Comparison of ENCODE assay signal across 13 cellular contexts in the genomic region with DNA sequence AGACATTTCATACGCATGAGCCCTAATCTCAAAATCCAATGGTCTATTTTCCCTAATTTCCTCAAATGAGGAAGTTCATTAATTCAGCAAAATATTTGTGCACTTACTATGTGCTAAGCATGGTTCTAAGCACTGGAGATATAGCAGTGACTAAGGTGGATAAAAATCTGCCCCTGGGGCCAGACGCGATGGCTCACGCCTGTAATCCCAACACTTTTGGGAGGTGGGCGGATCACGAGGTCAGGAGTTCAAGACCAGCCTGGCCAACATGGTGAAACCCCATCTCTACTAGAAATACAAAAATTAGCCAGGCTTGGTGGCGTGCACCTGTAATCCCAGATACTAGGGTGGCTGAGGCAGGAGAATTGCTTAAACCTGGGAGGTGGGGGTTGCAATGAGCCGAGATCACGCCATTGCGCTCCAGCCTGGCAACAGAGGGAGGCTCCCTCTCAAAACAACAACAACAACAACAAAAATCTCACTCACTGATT. TPM values are rescaled to one million over a fixed set of nuclear protein-coding genes. Genes with fewer than 3 reads are reported as not detected.
DNase-seq lines count a peak whose midpoint lies in the region; FAIRE-seq and TF ChIP-seq lines count a peak whose summit lies in the region.
"Had no signal": no experiment of that assay in that cellular context is flagged by ENCODE, and none has a peak within 500 bp of the region (broad histone marks: within the 10 kb centered on the region; RNA-seq: fewer than 3 reads in every experiment).

No MANE protein-coding gene starts in this region.

- CTCF ChIA-PET in H1 (lab: Charles Lee; ENCODE audit: partially characterized antibody): interaction anchor here (0.6 to 3.9 kb wide), 2 partner anchors 16 to 146 kb away, joined by 3 to 13 read pairs; no protein-coding TSS in a partner anchor

- no peak for TF ChIP-seq RAD21 in H1 (IDR thresholded peaks at IDR 0.05 in 1 of 2, conservative IDR thresholded peaks at IDR 0.05 in 1 of 2; ENCODE audit: low read depth in 2 of 2, low read length in 2 of 2)

- H3K4ac ChIP-seq in H1 (replicated peaks; ENCODE audit: insufficient read length, low read depth, low read length) (no peak overlapping the region), trophoblast cell (ENCODE audit: low read depth, low read length) (no peak overlapping the region), neuronal stem cell (ENCODE audit: low read length) (no peak overlapping the region)

- H2AK5ac ChIP-seq in H1 (ENCODE audit: low read depth, low read length): no peak overlapping the region
- H2AK5ac ChIP-seq in trophoblast cell (ENCODE audit: low read length): no peak overlapping the region
- no peak overlapping the region for H2AK5ac ChIP-seq in neuronal stem cell (ENCODE audit: low read depth, low read length)

- H2BK5ac ChIP-seq in H1 (ENCODE audit: low read depth, low read length) (no peak overlapping the region), trophoblast cell (ENCODE audit: low read depth, low read length, poor library complexity) (no peak overlapping the region), neuronal stem cell (ENCODE audit: low read length) (no peak overlapping the region)

- no peak for DNase-seq in T-helper 2 cell treated with Interferon-gamma antibody and Interleukin-4, amounts not matched to agents 5 μg/mL and 100 μg/mL, for 36 hours (ENCODE audit: low spot score)
- DNase-seq in T-helper 2 cell (no peak), MG63 (peak; percentile 17), H1 (ENCODE audit: low read depth in 1 of 2, low spot score in 2 of 2) (no peak), trophoblast cell (peak; percentile 91 to 93), neuronal stem cell (ENCODE audit: low spot score) (no peak), urothelium cell line (ENCODE audit: low spot score) (no peak)
- DNase-seq in activated CD4-positive, alpha-beta T cell treated with anti-CD3 and anti-CD28 coated beads, Interleukin-2, amount 50 U/mL, for 1 hour: no peak
- DNase-seq: activated naive CD4-positive, alpha-beta T cell treated with anti-CD3 and anti-CD28 coated beads for 36 hours; NCI-H1092 had no signal

- POLR2A ChIA-PET in H1 (lab: Charles Lee; ENCODE audit: partially characterized antibody): interaction anchor here (0.7 to 9.5 kb wide), 5 partner anchors 16 to 106 kb away, joined by 3 to 66 read pairs (median 4); no protein-coding TSS in a partner anchor

- no peak overlapping the region for H4K5ac ChIP-seq in H1 (ENCODE audit: insufficient read length, low read depth, low read length)

- no peak overlapping the region for H4K91ac ChIP-seq in H1 (replicated peaks; ENCODE audit: insufficient read length, low read length)
- H4K91ac ChIP-seq in trophoblast cell (ENCODE audit: low read depth, low read length): no peak overlapping the region
- no peak overlapping the region for H4K91ac ChIP-seq in neuronal stem cell (ENCODE audit: low read depth, low read length, poor library complexity)

- WGBS in H1 (ENCODE audit: extremely low coverage in 1 of 2, insufficient coverage in 1 of 2, insufficient read length in 1 of 2, insufficient replicate concordance in 2 of 2, low coverage in 1 of 2, low lambda C conversion rate in 2 of 2, missing lambda C conversion rate in 1 of 2), 2 experiments: 98% methylated on average over 10 of the region's 10 CpGs; no CpG with 5 or more reads in 1 of the 2 experiments
- no CpG with 5 or more reads among the region's 10 CpGs for WGBS in trophoblast cell (ENCODE audit: extremely low coverage, insufficient coverage, insufficient read length)
- WGBS in neuronal stem cell (ENCODE audit: extremely low coverage in 2 of 2, insufficient read length in 2 of 2, insufficient replicate concordance in 1 of 2), 2 donors: no CpG with 5 or more reads among the region's 10 CpGs

- no peak overlapping the region for H3K27ac ChIP-seq in H1 (ENCODE audit: low read depth, low read length)
- H3K27ac ChIP-seq in trophoblast cell (ENCODE audit: low read depth, low read length): no peak overlapping the region
- H3K27ac ChIP-seq in neuronal stem cell (replicated peaks; ENCODE audit: low read length): no peak overlapping the region

- H3K79me2 ChIP-seq in H1 (ENCODE audit: control insufficient read depth in 1 of 2, insufficient read depth in 2 of 2, low read length in 2 of 2): peaks cover 0 to 2% of the 10 kb centered on the region in 2 experiments; a peak in 3 of 4 replicates
- peaks cover 6% of the 10 kb centered on the region for H3K79me2 ChIP-seq in trophoblast cell (ENCODE audit: control insufficient read depth, insufficient read depth, low read length, poor library complexity)

- H3K36me3 ChIP-seq in MG63 (peaks cover 20% of the 10 kb centered on the region), H1 (ENCODE audit: control insufficient read depth in 2 of 4, insufficient read depth in 4 of 4, low read length in 3 of 4) (peaks cover 16 to 29% (median 26%) of the 10 kb centered on the region in 4 experiments; a peak in 6 of 8 replicates), trophoblast cell (ENCODE audit: control insufficient read depth in 1 of 2, insufficient read depth in 2 of 2, low read length in 2 of 2) (peaks cover 29% of the 10 kb centered on the region in 2 experiments), neuronal stem cell (replicated peaks in 1 of 2; ENCODE audit: control insufficient read depth in 2 of 2, insufficient read depth in 2 of 2, low read length in 2 of 2) (peaks cover 28 to 35% of the 10 kb centered on the region in 2 donors)

- no peak for TF ChIP-seq EP300 in H1 (IDR thresholded peaks at IDR 0.05; ENCODE audit: borderline replicate concordance in 1 of 2, low read depth in 2 of 2, low read length in 2 of 2)

- H2BK12ac ChIP-seq in H1 (ENCODE audit: low read depth, low read length) (no peak overlapping the region), trophoblast cell (ENCODE audit: low read length) (no peak overlapping the region), neuronal stem cell (ENCODE audit: low read length) (no peak overlapping the region)

- H3K56ac ChIP-seq in H1 (replicated peaks; ENCODE audit: insufficient read length, low read depth, low read length): no peak overlapping the region

- H3K14ac ChIP-seq in H1 (ENCODE audit: insufficient read length) (no peak overlapping the region), trophoblast cell (ENCODE audit: low read length) (no peak overlapping the region), neuronal stem cell (ENCODE audit: low read length) (no peak overlapping the region)

- H3K9me3 ChIP-seq in MG63 (no peaks in the 10 kb centered on the region), H1 (ENCODE audit: insufficient read depth in 2 of 2, low read depth in 1 of 2, low read length in 1 of 2) (no peaks in the 10 kb centered on the region), trophoblast cell (ENCODE audit: insufficient read depth, low read depth, low read length) (peaks cover 2% of the 10 kb centered on the region), neuronal stem cell (replicated peaks in 1 of 2; ENCODE audit: control insufficient read depth in 2 of 2, insufficient read depth in 1 of 2, low read depth in 1 of 2, low read length in 2 of 2) (peaks cover 0 to 2% of the 10 kb centered on the region in 2 donors)
- H3K9me3 ChIP-seq: esophagus muscularis mucosa had no signal

- no peak overlapping the region for H3K9ac ChIP-seq in H1 (replicated peaks in 1 of 4; ENCODE audit: extremely low read depth in 1 of 4, low read depth in 3 of 4, low read length in 3 of 4)
- no peak overlapping the region for H3K9ac ChIP-seq in trophoblast cell (ENCODE audit: low read length)
- H3K9ac ChIP-seq in neuronal stem cell (ENCODE audit: low read depth, low read length, poor library complexity): no peak overlapping the region

- H2BK15ac ChIP-seq in H1 (ENCODE audit: low read length): no peak overlapping the region
- H2BK15ac ChIP-seq in neuronal stem cell (ENCODE audit: low read length): no peak overlapping the region

- H3K23ac ChIP-seq in H1 (ENCODE audit: insufficient read length): no peak overlapping the region
- no peak overlapping the region for H3K23ac ChIP-seq in trophoblast cell (ENCODE audit: low read length)
- no peak overlapping the region for H3K23ac ChIP-seq in neuronal stem cell (ENCODE audit: low read depth, low read length, poor library complexity)

- H3K4me1 ChIP-seq in H1 (replicated peaks in 1 of 4; ENCODE audit: control insufficient read depth in 3 of 4, insufficient read depth in 4 of 4, low read length in 3 of 4) (peaks cover 0 to 2% (median 0%) of the 10 kb centered on the region in 4 experiments; a peak in 2 of 7 replicates), trophoblast cell (ENCODE audit: control insufficient read depth in 1 of 2, insufficient read depth in 2 of 2, low read length in 2 of 2) (peaks cover 0 to 2% of the 10 kb centered on the region in 2 experiments), neuronal stem cell (ENCODE audit: control insufficient read depth in 2 of 2, insufficient read depth in 1 of 2, low read depth in 1 of 2, low read length in 2 of 2) (peaks cover 0 to under 1% of the 10 kb centered on the region in 2 donors)

- no peak overlapping the region for H3K4me3 ChIP-seq in MG63
- no peak overlapping the region for H3K4me3 ChIP-seq in H1 (ENCODE audit: extremely low read depth in 1 of 4, insufficient read depth in 2 of 4, low read depth in 3 of 4, low read length in 4 of 4)
- H3K4me3 ChIP-seq in trophoblast cell (ENCODE audit: low read depth, low read length): no peak overlapping the region
- no peak overlapping the region for H3K4me3 ChIP-seq in neuronal stem cell (ENCODE audit: low read length in 2 of 2)
- H3K4me3 ChIP-seq: esophagus muscularis mucosa had no signal

- H3K27me3 ChIP-seq in MG63 (no peaks in the 10 kb centered on the region), H1 (replicated peaks in 1 of 4; ENCODE audit: control insufficient read depth in 3 of 4, extremely low read depth in 1 of 4, insufficient read depth in 3 of 4, low read length in 3 of 4) (no peaks in the 10 kb centered on the region), trophoblast cell (ENCODE audit: insufficient read depth, low read length) (no peaks in the 10 kb centered on the region), neuronal stem cell (ENCODE audit: control insufficient read depth in 3 of 3, insufficient read depth in 3 of 3, low read depth in 1 of 3, low read length in 3 of 3) (no peaks in the 10 kb centered on the region)
- H3K27me3 ChIP-seq: esophagus muscularis mucosa had no signal

- H2BK20ac ChIP-seq in H1 (ENCODE audit: low read length): no peak overlapping the region

- H3K18ac ChIP-seq in H1 (ENCODE audit: extremely low read depth, low read length) (no peak overlapping the region), trophoblast cell (ENCODE audit: low read length) (no peak overlapping the region), neuronal stem cell (ENCODE audit: low read length) (no peak overlapping the region)

- peaks cover 1% of the 10 kb centered on the region for H3K23me2 ChIP-seq in H1 (ENCODE audit: low read depth, low read length)

- peaks cover 41% of the 10 kb centered on the region for H3K4me1 Mint-ChIP-seq in T-helper 2 cell treated with Interferon-gamma antibody and Interleukin-4, amounts not matched to agents 5 μg/mL and 100 μg/mL, for 36 hours (ENCODE audit: low read depth)

- H3K27ac Mint-ChIP-seq in T-helper 2 cell treated with Interferon-gamma antibody and Interleukin-4, amounts not matched to agents 5 μg/mL and 100 μg/mL, for 36 hours: peak overlapping the region; percentile 86

- H3K27me3 Mint-ChIP-seq in T-helper 2 cell treated with Interferon-gamma antibody and Interleukin-4, amounts not matched to agents 5 μg/mL and 100 μg/mL, for 36 hours (ENCODE audit: low read depth): no peaks in the 10 kb centered on the region

- H3K36me3 Mint-ChIP-seq in T-helper 2 cell treated with Interferon-gamma antibody and Interleukin-4, amounts not matched to agents 5 μg/mL and 100 μg/mL, for 36 hours (ENCODE audit: low read depth): peaks cover 37% of the 10 kb centered on the region

- H3K4me2 ChIP-seq in H1 (ENCODE audit: insufficient read depth in 1 of 2, low read depth in 2 of 2, low read length in 2 of 2) (no peak overlapping the region), trophoblast cell (ENCODE audit: low read length) (no peak overlapping the region), neuronal stem cell (ENCODE audit: insufficient read depth, low read length, poor library complexity, severe bottlenecking) (no peak overlapping the region)

- H3K79me1 ChIP-seq in H1 (ENCODE audit: low read depth, low read length): peaks cover under 1% of the 10 kb centered on the region
- H3K79me1 ChIP-seq in trophoblast cell (ENCODE audit: low read length): peaks cover 7% of the 10 kb centered on the region
- no peaks in the 10 kb centered on the region for H3K79me1 ChIP-seq in neuronal stem cell (ENCODE audit: low read depth, low read length)

- H3K4me3 Mint-ChIP-seq in T-helper 2 cell treated with Interferon-gamma antibody and Interleukin-4, amounts not matched to agents 5 μg/mL and 100 μg/mL, for 36 hours: no peak overlapping the region
- H3K4me3 Mint-ChIP-seq: activated naive CD4-positive, alpha-beta T cell treated with anti-CD3 and anti-CD28 coated beads for 36 hours had no signal

- H4K12ac ChIP-seq in trophoblast cell (ENCODE audit: low read depth, low read length): no peak overlapping the region

- H4K20me1 ChIP-seq in H1 (replicated peaks in 1 of 2; ENCODE audit: control insufficient read depth in 1 of 2, insufficient read depth in 2 of 2, low read length in 2 of 2): peaks cover 0 to 5% of the 10 kb centered on the region in 2 experiments

- FAIRE-seq in H1 (lab: Jason Lieb, UNC) (no peak), urothelium cell line (lab: Jason Lieb, UNC) (no peak)
- FAIRE-seq: D721Med had no signal

- TF ChIP-seq CTCF in H1 (IDR thresholded peaks at IDR 0.05; ENCODE audit: control extremely low read depth in 1 of 3, insufficient read depth in 1 of 3, low read depth in 1 of 3, low read length in 3 of 3): no peak

- H2BK120ac ChIP-seq in H1 (replicated peaks; ENCODE audit: low read depth, low read length) (no peak overlapping the region), trophoblast cell (ENCODE audit: insufficient read depth, low read length, poor library complexity) (no peak overlapping the region), neuronal stem cell (ENCODE audit: low read depth, low read length) (no peak overlapping the region)

- no peak for TF ChIP-seq POLR2A in H1 (IDR thresholded peaks at IDR 0.05; ENCODE audit: control extremely low read depth in 1 of 2, low read depth in 2 of 2, low read length in 2 of 2)

- H2AFZ ChIP-seq in H1 (ENCODE audit: low read length) (no peak overlapping the region), trophoblast cell (ENCODE audit: insufficient read depth, low read length, poor library complexity) (no peak overlapping the region), neuronal stem cell (ENCODE audit: low read length) (no peak overlapping the region)

- H4K8ac ChIP-seq in H1 (ENCODE audit: extremely low read depth, insufficient read depth, low read length): no peak overlapping the region
- no peak overlapping the region for H4K8ac ChIP-seq in trophoblast cell (ENCODE audit: low read depth, low read length)
- H4K8ac ChIP-seq in neuronal stem cell (ENCODE audit: low read depth, low read length): no peak overlapping the region

- H3K9me3 Mint-ChIP-seq in T-helper 2 cell treated with Interferon-gamma antibody and Interleukin-4, amounts not matched to agents 5 μg/mL and 100 μg/mL, for 36 hours: no peaks in the 10 kb centered on the region
- H3K9me3 Mint-ChIP-seq: activated naive CD4-positive, alpha-beta T cell treated with anti-CD3 and anti-CD28 coated beads for 36 hours had no signal

RNA-seq across cellular contexts. Expression of a gene that starts 4.3 kb away (rescaled TPM):
- 33.8 and 35.9 TPM in 2 replicates for total RNA-seq in MG63 (2014; rRNA removed; shearing (Covaris generic); ENCODE audit: low replicate concordance)
- 65.5 and 66.1 TPM in 2 replicates for total RNA-seq in H1 (2021; fragmentation: NEBNext Ultra II Directional; extraction: Animal tissue kit (Norgen Biotek cat#: 25700))
- polyA plus RNA-seq in H1 (2011; rRNA removed): 106 and 149 TPM in 2 replicates
- 92.6 TPM for polyA plus RNA-seq in H1 (2011; cell fraction: cytosol; rRNA removed)
- polyA plus RNA-seq in H1 (2011; cell fraction: nucleus; rRNA removed): 266 TPM
- 57.0 to 78.2 TPM (median 75.2 TPM) in 4 replicates for polyA plus RNA-seq in H1 (2012, experiment 1 of 2)
- polyA plus RNA-seq in H1 (2012, experiment 2 of 2): 75.0 TPM
- 49.8 TPM for polyA plus RNA-seq in H1 (2013, experiment 1 of 2)
- 49.9 TPM for polyA plus RNA-seq in H1 (2013, experiment 2 of 2)
- polyA minus RNA-seq in H1 (2011; rRNA and poly(A)+ RNA removed): 31.7 and 34.1 TPM in 2 replicates
- polyA minus RNA-seq in H1 (2011; cell fraction: cytosol; rRNA and poly(A)+ RNA removed): 33.5 TPM
- 47.5 TPM for polyA minus RNA-seq in H1 (2011; cell fraction: nucleus; rRNA and poly(A)+ RNA removed)
- 32.1 and 33.6 TPM in 2 replicates for polyA plus RNA-seq in trophoblast cell (2013)
- 57.1 TPM for polyA plus RNA-seq in neuronal stem cell (2013, experiment 1 of 2)
- polyA plus RNA-seq in neuronal stem cell (2013, experiment 2 of 2): 54.7 TPM

RNA-seq across cellular contexts. Expression of a gene that starts 34.8 kb away (rescaled TPM):
- total RNA-seq in MG63 (2014; rRNA removed; shearing (Covaris generic); ENCODE audit: low replicate concordance): 25.2 and 43.7 TPM in 2 replicates
- 58.2 and 62.5 TPM in 2 replicates for total RNA-seq in H1 (2021; fragmentation: NEBNext Ultra II Directional; extraction: Animal tissue kit (Norgen Biotek cat#: 25700))
- 34.0 and 42.0 TPM in 2 replicates for polyA plus RNA-seq in H1 (2011; rRNA removed)
- 45.9 TPM for polyA plus RNA-seq in H1 (2011; cell fraction: cytosol; rRNA removed)
- polyA plus RNA-seq in H1 (2011; cell fraction: nucleus; rRNA removed): 63.9 TPM
- polyA plus RNA-seq in H1 (2012, experiment 1 of 2): 45.7 to 57.9 TPM (median 51.8 TPM) in 4 replicates
- polyA plus RNA-seq in H1 (2012, experiment 2 of 2): 28.5 TPM
- polyA plus RNA-seq in H1 (2013, experiment 1 of 2): 28.3 TPM
- polyA plus RNA-seq in H1 (2013, experiment 2 of 2): 25.5 TPM
- 63.6 and 69.2 TPM in 2 replicates for polyA minus RNA-seq in H1 (2011; rRNA and poly(A)+ RNA removed)
- polyA minus RNA-seq in H1 (2011; cell fraction: cytosol; rRNA and poly(A)+ RNA removed): 28.5 TPM
- 23.9 TPM for polyA minus RNA-seq in H1 (2011; cell fraction: nucleus; rRNA and poly(A)+ RNA removed)
- polyA plus RNA-seq in trophoblast cell (2013): 43.1 and 46.4 TPM in 2 replicates
- 35.1 TPM for polyA plus RNA-seq in neuronal stem cell (2013, experiment 1 of 2)
- polyA plus RNA-seq in neuronal stem cell (2013, experiment 2 of 2): 33.9 TPM

RNA-seq across cellular contexts. Expression of a gene that starts 48.1 kb away (rescaled TPM):
- total RNA-seq in MG63 (2014; rRNA removed; shearing (Covaris generic); ENCODE audit: low replicate concordance): 0.82 TPM in 1 of 2 replicates, not detected in the other
- total RNA-seq in H1 (2021; fragmentation: NEBNext Ultra II Directional; extraction: Animal tissue kit (Norgen Biotek cat#: 25700)): 32.7 and 35.1 TPM in 2 replicates
- polyA plus RNA-seq in H1 (2011; rRNA removed): 23.2 and 26.7 TPM in 2 replicates
- polyA plus RNA-seq in H1 (2011; cell fraction: cytosol; rRNA removed): 16.7 TPM
- 26.1 TPM for polyA plus RNA-seq in H1 (2011; cell fraction: nucleus; rRNA removed)
- polyA plus RNA-seq in H1 (2012, experiment 1 of 2): 15.0 to 25.1 TPM (median 23.2 TPM) in 4 replicates
- 20.2 TPM for polyA plus RNA-seq in H1 (2012, experiment 2 of 2)
- 29.7 TPM for polyA plus RNA-seq in H1 (2013, experiment 1 of 2)
- polyA plus RNA-seq in H1 (2013, experiment 2 of 2): 29.6 TPM
- polyA minus RNA-seq in H1 (2011; rRNA and poly(A)+ RNA removed): 13.4 and 14.5 TPM in 2 replicates
- 13.3 TPM for polyA minus RNA-seq in H1 (2011; cell fraction: cytosol; rRNA and poly(A)+ RNA removed)
- 12.3 TPM for polyA minus RNA-seq in H1 (2011; cell fraction: nucleus; rRNA and poly(A)+ RNA removed)
- polyA plus RNA-seq in trophoblast cell (2013): 0.16 and 0.19 TPM in 2 replicates
- 0.01 TPM for polyA plus RNA-seq in neuronal stem cell (2013, experiment 1 of 2)
- 0.01 TPM for polyA plus RNA-seq in neuronal stem cell (2013, experiment 2 of 2)
- total RNA-seq: chondrocyte had no signal

Comparison
In these comparisons a context has a peak if more than half of its experiments do, and no peak if none do; other contexts are left out.
1. DNase-seq: peak in MG63 (single experiment) and trophoblast cell (2 of 2); none in T-helper 2 cell treated with Interferon-gamma antibody and Interleukin-4, amounts not matched to agents 5 μg/mL and 100 μg/mL, for 36 hours (single experiment), T-helper 2 cell (0 of 5), H1 (0 of 2), neuronal stem cell (single experiment), activated CD4-positive, alpha-beta T cell treated with anti-CD3 and anti-CD28 coated beads, Interleukin-2, amount 50 U/mL, for 1 hour (single experiment) and urothelium cell line (single experiment).
2. RNA of a gene that starts 48.1 kb away (total RNA-seq): 32.7 to 35.1 TPM in H1; 0.82 TPM in MG63; every median in the first group is over 10 times any median in the second.